28 cellular contexts compared by ENCODE assay signal in genomic region chr10:109274681-109275080, GRCh38.
"Had no signal": no experiment of that assay in that cellular context is flagged by ENCODE, and none has a peak within 500 bp of the region (broad histone marks: within the 10 kb centered on the region; RNA-seq: fewer than 3 reads in every experiment).

No MANE protein-coding gene starts in this region.

- H3K4me3 ChIP-seq: psoas muscle, right lobe of liver, sigmoid colon, thoracic aorta, thyroid gland, tibial nerve, upper lobe of left lung, vagina had no signal

- H3K4me1 ChIP-seq: parathyroid adenoma, psoas muscle, right lobe of liver, thyroid gland, tibial nerve, upper lobe of left lung, vagina had no signal

- H3K79me2 ChIP-seq: parathyroid adenoma had no signal

- H3K36me3 Mint-ChIP-seq: naive thymus-derived CD8-positive, alpha-beta T cell; natural killer cell treated with Interleukin-12 subunit alpha and Interleukin-12 subunit beta and Interleukin-15 and Interleukin-18, amount 100 ng/mL, for 72 hours; stimulated activated memory B cell treated with anti-CD40 and anti-IgM and Interleukin-4, amounts not matched to agents 10 μg/mL and 1 μg/mL and 100 μg/mL, for 72 hours had no signal

- H3K9me3 Mint-ChIP-seq: nephron progenitor cell; stimulated activated memory B cell treated with anti-CD40 and anti-IgM and Interleukin-4, amounts not matched to agents 10 μg/mL and 1 μg/mL and 100 μg/mL, for 72 hours had no signal

- H3K4me3 Mint-ChIP-seq: naive thymus-derived CD8-positive, alpha-beta T cell; natural killer cell treated with Interleukin-12 subunit alpha and Interleukin-12 subunit beta and Interleukin-15 and Interleukin-18, amount 100 ng/mL, for 72 hours; nephron progenitor cell; neural crest cell; stimulated activated memory B cell treated with anti-CD40 and anti-IgM and Interleukin-4, amounts not matched to agents 10 μg/mL and 1 μg/mL and 100 μg/mL, for 72 hours; stimulated activated naive CD8-positive, alpha-beta T cell treated with anti-CD3 and anti-CD28 coated beads, Interleukin-15, amount 100 ng/mL, for 72 hours had no signal

- H3K27ac Mint-ChIP-seq: naive thymus-derived CD8-positive, alpha-beta T cell; natural killer cell treated with Interleukin-12 subunit alpha and Interleukin-12 subunit beta and Interleukin-15 and Interleukin-18, amount 100 ng/mL, for 72 hours; nephron progenitor cell; progenitor cell of endocrine pancreas; stimulated activated memory B cell treated with anti-CD40 and anti-IgM and Interleukin-4, amounts not matched to agents 10 μg/mL and 1 μg/mL and 100 μg/mL, for 72 hours; stimulated activated naive CD8-positive, alpha-beta T cell treated with anti-CD3 and anti-CD28 coated beads, Interleukin-15, amount 100 ng/mL, for 72 hours had no signal

- ATAC-seq: naive thymus-derived CD8-positive, alpha-beta T cell; natural killer cell treated with Interleukin-12 subunit alpha and Interleukin-12 subunit beta and Interleukin-15 and Interleukin-18, amount 100 ng/mL, for 72 hours; psoas muscle; right cardiac atrium; right lobe of liver; stimulated activated memory B cell treated with anti-CD40 and anti-IgM and Interleukin-4, amounts not matched to agents 10 μg/mL and 1 μg/mL and 100 μg/mL, for 72 hours; stimulated activated naive CD8-positive, alpha-beta T cell treated with anti-CD3 and anti-CD28 coated beads, Interleukin-15, amount 100 ng/mL, for 72 hours; stimulated activated naive CD8-positive, alpha-beta T cell treated with anti-CD3 and anti-CD28 coated beads, Interleukin-15, Interleukin-2, amounts not matched to agents 100 U/mL and 50 U/mL, for 24 hours had no signal

- DNase-seq: naive thymus-derived CD8-positive, alpha-beta T cell; nephron progenitor cell; nucleus accumbens; posterior cingulate gyrus; psoas muscle; right cardiac atrium; right lobe of liver; sigmoid colon; small intestine; stimulated activated CD4-positive, alpha-beta T cell treated with anti-CD3 and anti-CD28 coated beads, Interleukin-15, amount 100 ng/mL, for 24 hours; stimulated activated CD4-positive, alpha-beta T cell treated with anti-CD3 and anti-CD28 coated beads, Interleukin-4, amount 100 ng/mL, for 1 hour; stimulated activated CD4-positive, alpha-beta T cell treated with anti-CD3 and anti-CD28 coated beads, Interleukin-4, amount 100 ng/mL, for 4 hours; stimulated activated CD8-positive, alpha-beta memory T cell treated with anti-CD3 and anti-CD28 coated beads, Interleukin-4, amount 100 ng/mL, for 48 hours; stimulated activated naive CD4-positive, alpha-beta T cell; stimulated activated naive CD8-positive, alpha-beta T cell treated with anti-CD3 and anti-CD28 coated beads, Interleukin-15, amount 100 ng/mL, for 72 hours; stimulated activated naive CD8-positive, alpha-beta T cell treated with anti-CD3 and anti-CD28 coated beads, Interleukin-15, Interleukin-2, amounts not matched to agents 100 U/mL and 50 U/mL, for 24 hours; thyroid gland; trophoblast cell; upper lobe of left lung had no signal

- H3K4me1 Mint-ChIP-seq: naive thymus-derived CD8-positive, alpha-beta T cell; nephron progenitor cell; neural crest cell; stimulated activated memory B cell treated with anti-CD40 and anti-IgM and Interleukin-4, amounts not matched to agents 10 μg/mL and 1 μg/mL and 100 μg/mL, for 72 hours; stimulated activated naive CD8-positive, alpha-beta T cell treated with anti-CD3 and anti-CD28 coated beads, Interleukin-15, amount 100 ng/mL, for 72 hours had no signal

- H3K9ac ChIP-seq: parathyroid adenoma had no signal

- H3K36me3 ChIP-seq: neutrophil, right lobe of liver, sigmoid colon, thoracic aorta, thyroid gland, tibial nerve, upper lobe of left lung, vagina had no signal

- H3K27me3 ChIP-seq: neutrophil, right lobe of liver, sigmoid colon, thyroid gland, tibial nerve, upper lobe of left lung, vagina had no signal

- H3K9me3 ChIP-seq: neutrophil, psoas muscle, right lobe of liver, sigmoid colon, thoracic aorta, thyroid gland, tibial nerve, upper lobe of left lung, vagina had no signal

- H3K27ac ChIP-seq: neutrophil, parathyroid adenoma, psoas muscle, right lobe of liver, sigmoid colon, thoracic aorta, thyroid gland, tibial nerve, upper lobe of left lung, vagina had no signal

- H3K27me3 Mint-ChIP-seq: naive thymus-derived CD8-positive, alpha-beta T cell; natural killer cell treated with Interleukin-12 subunit alpha and Interleukin-12 subunit beta and Interleukin-15 and Interleukin-18, amount 100 ng/mL, for 72 hours; progenitor cell of endocrine pancreas; stimulated activated memory B cell treated with anti-CD40 and anti-IgM and Interleukin-4, amounts not matched to agents 10 μg/mL and 1 μg/mL and 100 μg/mL, for 72 hours; stimulated activated naive CD8-positive, alpha-beta T cell treated with anti-CD3 and anti-CD28 coated beads, Interleukin-15, amount 100 ng/mL, for 72 hours had no signal

- H2AFZ ChIP-seq: parathyroid adenoma had no signal
